17 cellular contexts compared by ENCODE assay signal in genomic region chr10:120946497-120946896, GRCh38.
DNase-seq lines count a peak whose midpoint lies in the region; ATAC-seq and TF ChIP-seq lines count a peak whose summit lies in the region.
"Had no signal": no experiment of that assay in that cellular context is flagged by ENCODE, and none has a peak within 500 bp of the region (broad histone marks: within the 10 kb centered on the region; RNA-seq: fewer than 3 reads in every experiment).

No MANE protein-coding gene starts in this region.

- no peak for TF ChIP-seq CTCF in breast epithelium (IDR thresholded peaks at IDR 0.05)
- TF ChIP-seq CTCF in MCF 10A (IDR thresholded peaks at IDR 0.05; ENCODE audit: unreplicated experiment) = no peak
- no peak for TF ChIP-seq CTCF in foreskin keratinocyte (conservative IDR thresholded peaks at IDR 0.05)
- no peak for TF ChIP-seq CTCF in tibial artery (IDR thresholded peaks at IDR 0.05)

- peaks cover 0 to 26% of the 10 kb centered on the region in 2 donors for H3K27me3 ChIP-seq in breast epithelium
- H3K27me3 ChIP-seq in foreskin keratinocyte = no peaks in the 10 kb centered on the region
- H3K27me3 ChIP-seq in tibial artery = peaks cover 0 to 22% of the 10 kb centered on the region in 2 donors

- peak overlapping the region; percentile 1 to 43 for H3K27ac ChIP-seq in breast epithelium
- peak overlapping the region; percentile 12 for H3K27ac ChIP-seq in foreskin keratinocyte
- H3K27ac ChIP-seq in tibial artery = no peak overlapping the region
- H3K27ac ChIP-seq: tibial nerve had no signal

- H3K4me1 Mint-ChIP-seq in MCF 10A (ENCODE audit: insufficient read depth, unreplicated experiment) = peaks cover 10% of the 10 kb centered on the region

- no peaks in the 10 kb centered on the region for H3K9me3 ChIP-seq in breast epithelium
- H3K9me3 ChIP-seq in tibial artery = no peaks in the 10 kb centered on the region
- H3K9me3 ChIP-seq: tibial nerve had no signal

- no peak for TF ChIP-seq POLR2A in breast epithelium (IDR thresholded peaks at IDR 0.05)

- DNase-seq in breast epithelium (ENCODE audit: low spot score in 2 of 2) = no peak
- no peak for DNase-seq in MCF 10A (ENCODE audit: unreplicated experiment)
- no peak for DNase-seq in foreskin keratinocyte
- peak; percentile 46 for DNase-seq in pons (ENCODE audit: low spot score)
- no peak for DNase-seq in NCI-H446 (lab: John Stamatoyannopoulos, UW)
- DNase-seq in NCI-H2227 treated with DMSO at 0.1 percent for 48 hours (lab: John Stamatoyannopoulos, UW) = no peak
- no peak for DNase-seq in activated CD8-positive, alpha-beta memory T cell treated with anti-CD3 and anti-CD28 coated beads, Interleukin-2, amount 50 U/mL, for 4 hours
- no peak for DNase-seq in tibial artery
- DNase-seq: activated CD4-positive, alpha-beta T cell treated with anti-CD3 and anti-CD28 coated beads, Interleukin-2, amount 50 U/mL, for 4 hours; activated T-cell treated with anti-CD3 and anti-CD28 coated beads for 4 hours; amniotic stem cell; COR-L47; NCI-H2081 had no signal

- BruUV-seq in MCF 10A (replicated peaks; lab: Mats Ljungman, UMichigan) = no TSS peak

- no peaks in the 10 kb centered on the region for H3K27me3 Mint-ChIP-seq in MCF 10A (ENCODE audit: insufficient read depth, unreplicated experiment)

- no peaks in the 10 kb centered on the region for H3K9me3 Mint-ChIP-seq in MCF 10A (ENCODE audit: unreplicated experiment)
- H3K9me3 Mint-ChIP-seq: central memory CD8-positive, alpha-beta T cell; T-helper 2 cell treated with Interferon-gamma antibody and Interleukin-4, amounts not matched to agents 5 μg/mL and 100 μg/mL, for 36 hours had no signal

- POLR2A ChIA-PET in MCF 10A (lab: Yijun Ruan, JAX) = no interaction called here

- no peaks in the 10 kb centered on the region for H3K36me3 Mint-ChIP-seq in MCF 10A (ENCODE audit: insufficient read depth, unreplicated experiment)

- CTCF ChIA-PET in MCF 10A (lab: Yijun Ruan, JAX) = interaction anchor here (1.7 to 4.8 kb wide), 3 partner anchors 662 to 954 kb away, joined by 7 to 50 read pairs (median 12); no protein-coding TSS in a partner anchor

- H3K4me3 ChIP-seq in breast epithelium (no peak overlapping the region), tibial artery (no peak overlapping the region)
- H3K4me3 ChIP-seq: tibial nerve had no signal

- intact Hi-C loops in breast epithelium (cut with DNase I; ENCODE audit: low total_unique reads) = loop anchor here (5.0 kb wide), 1 partner anchor 951 kb away; no protein-coding TSS in a partner anchor
- intact Hi-C loops in MCF 10A (cut with micrococcal nuclease) = loop anchor here (5.0 kb wide), 2 partner anchors 131 to 146 kb away; no protein-coding TSS in a partner anchor
- intact Hi-C loops in tibial artery (cut with DNase I; ENCODE audit: low total_unique reads) = loop anchor here (5.0 kb wide), 2 partner anchors 661 to 786 kb away; no protein-coding TSS in a partner anchor

- no peak for ATAC-seq in foreskin keratinocyte
- ATAC-seq: SK-N-SH treated with all-trans-retinoic acid at 6 μM for 48 hours had no signal

- no peak overlapping the region for H3K27ac Mint-ChIP-seq in MCF 10A (ENCODE audit: low read depth, unreplicated experiment)
- H3K27ac Mint-ChIP-seq: T-helper 2 cell treated with Interferon-gamma antibody and Interleukin-4, amounts not matched to agents 5 μg/mL and 100 μg/mL, for 36 hours had no signal

- H3K4me1 ChIP-seq in breast epithelium (no peaks in the 10 kb centered on the region), foreskin keratinocyte (peaks cover 13% of the 10 kb centered on the region), tibial artery (peaks cover 0 to 26% (median 12%) of the 10 kb centered on the region in 4 donors)

- H3K4me3 Mint-ChIP-seq in MCF 10A (ENCODE audit: unreplicated experiment) = no peak overlapping the region
- H3K4me3 Mint-ChIP-seq: central memory CD8-positive, alpha-beta T cell; T-helper 2 cell treated with Interferon-gamma antibody and Interleukin-4, amounts not matched to agents 5 μg/mL and 100 μg/mL, for 36 hours had no signal

- no peaks in the 10 kb centered on the region for H3K36me3 ChIP-seq in breast epithelium
- no peaks in the 10 kb centered on the region for H3K36me3 ChIP-seq in tibial artery
- H3K36me3 ChIP-seq: tibial nerve had no signal

Comparison
In these comparisons a context has a peak if more than half of its experiments do, and no peak if none do; other contexts are left out.
1. H3K27ac ChIP-seq: peak in breast epithelium (2 of 2) and foreskin keratinocyte (single experiment); none in tibial artery (0 of 2).